In the genomic region with DNA sequence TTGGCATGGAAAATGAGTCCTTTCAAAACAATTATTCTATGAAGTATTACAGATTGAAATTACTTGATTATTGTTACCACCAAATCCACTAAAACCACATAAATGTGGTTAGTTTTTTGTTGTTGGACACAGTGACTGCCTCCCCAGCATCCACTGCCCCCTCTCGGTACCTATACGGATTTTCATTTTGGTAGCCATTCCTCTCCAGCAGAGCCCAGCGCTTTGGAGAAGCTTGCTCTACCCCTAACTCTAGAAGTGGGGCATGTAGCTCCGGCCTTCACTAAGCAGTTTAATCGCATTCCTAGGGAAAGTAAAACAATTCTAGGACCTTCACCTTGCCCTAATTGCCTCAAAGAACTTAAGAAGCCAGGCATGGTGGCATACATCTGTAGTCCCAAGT, we compare ENCODE assay signal across 27 cellular contexts.
"Had no signal": no experiment of that assay in that cellular context is flagged by ENCODE, and none has a peak within 500 bp of the region (broad histone marks: within the 10 kb centered on the region; RNA-seq: fewer than 3 reads in every experiment).

No MANE protein-coding gene starts in this region.

- H3K4me3 ChIP-seq: pancreas, psoas muscle, right lobe of liver, sigmoid colon, suprapubic skin, testis, tibial artery, transverse colon, upper lobe of left lung, vagina had no signal

- H3K27ac Mint-ChIP-seq: naive thymus-derived CD4-positive, alpha-beta T cell; natural killer cell; nephron; stimulated activated memory B cell treated with anti-CD40 and anti-IgM and Interleukin-4, amounts not matched to agents 10 μg/mL and 1 μg/mL and 100 μg/mL, for 72 hours; stimulated activated naive CD8-positive, alpha-beta T cell treated with anti-CD3 and anti-CD28 coated beads, Interleukin-15, amount 100 ng/mL, for 72 hours had no signal

- ATAC-seq: naive thymus-derived CD4-positive, alpha-beta T cell; natural killer cell; pancreas; psoas muscle; right cardiac atrium; right lobe of liver; stimulated activated memory B cell treated with anti-CD40 and anti-IgM and Interleukin-4, amounts not matched to agents 10 μg/mL and 1 μg/mL and 100 μg/mL, for 72 hours; stimulated activated naive CD8-positive, alpha-beta T cell treated with anti-CD3 and anti-CD28 coated beads, Interleukin-15, amount 100 ng/mL, for 72 hours; stimulated activated naive CD8-positive, alpha-beta T cell treated with anti-CD3 and anti-CD28 coated beads, Interleukin-15, Interleukin-2, amounts not matched to agents 100 U/mL and 50 U/mL, for 24 hours had no signal

- H3K36me3 Mint-ChIP-seq: natural killer cell had no signal

- DNase-seq: naive thymus-derived CD4-positive, alpha-beta T cell; natural killer cell; nucleus accumbens; pancreas; psoas muscle; right cardiac atrium; right lobe of liver; sigmoid colon; stimulated activated CD4-positive, alpha-beta T cell treated with anti-CD3 and anti-CD28 coated beads, Interleukin-15, amount 100 ng/mL, for 24 hours; stimulated activated CD4-positive, alpha-beta T cell treated with anti-CD3 and anti-CD28 coated beads, Interleukin-4, amount 100 ng/mL, for 1 hour; stimulated activated CD4-positive, alpha-beta T cell treated with anti-CD3 and anti-CD28 coated beads, Interleukin-4, amount 100 ng/mL, for 4 hours; stimulated activated CD8-positive, alpha-beta memory T cell treated with anti-CD3 and anti-CD28 coated beads, Interleukin-4, amount 100 ng/mL, for 48 hours; stimulated activated naive CD4-positive, alpha-beta T cell; stimulated activated naive CD8-positive, alpha-beta T cell treated with anti-CD3 and anti-CD28 coated beads, Interleukin-15, amount 100 ng/mL, for 72 hours; stimulated activated naive CD8-positive, alpha-beta T cell treated with anti-CD3 and anti-CD28 coated beads, Interleukin-15, Interleukin-2, amounts not matched to agents 100 U/mL and 50 U/mL, for 24 hours; substantia nigra; testis; tibial artery; transverse colon; upper lobe of left lung had no signal

- H3K27me3 ChIP-seq: neutrophil, pancreas, right lobe of liver, sigmoid colon, suprapubic skin, testis, tibial artery, transverse colon, upper lobe of left lung, vagina had no signal

- FAIRE-seq: pancreas, small intestine, urothelium cell line had no signal

- H3K4me3 Mint-ChIP-seq: naive thymus-derived CD4-positive, alpha-beta T cell; natural killer cell; nephron; stimulated activated memory B cell treated with anti-CD40 and anti-IgM and Interleukin-4, amounts not matched to agents 10 μg/mL and 1 μg/mL and 100 μg/mL, for 72 hours; stimulated activated naive CD8-positive, alpha-beta T cell treated with anti-CD3 and anti-CD28 coated beads, Interleukin-15, amount 100 ng/mL, for 72 hours had no signal

- H3K4me1 Mint-ChIP-seq: nephron; stimulated activated naive CD8-positive, alpha-beta T cell treated with anti-CD3 and anti-CD28 coated beads, Interleukin-15, amount 100 ng/mL, for 72 hours had no signal

- H3K36me3 ChIP-seq: pancreas, vagina had no signal

- H3K9me3 Mint-ChIP-seq: naive thymus-derived CD4-positive, alpha-beta T cell; natural killer cell; nephron; stimulated activated memory B cell treated with anti-CD40 and anti-IgM and Interleukin-4, amounts not matched to agents 10 μg/mL and 1 μg/mL and 100 μg/mL, for 72 hours; stimulated activated naive CD8-positive, alpha-beta T cell treated with anti-CD3 and anti-CD28 coated beads, Interleukin-15, amount 100 ng/mL, for 72 hours had no signal

- H3K9me3 ChIP-seq: neutrophil, pancreas, psoas muscle, right lobe of liver, sigmoid colon, suprapubic skin, testis, tibial artery, transverse colon, upper lobe of left lung, vagina had no signal

- H3K27ac ChIP-seq: neutrophil, pancreas, psoas muscle, right lobe of liver, sigmoid colon, suprapubic skin, testis, tibial artery, transverse colon, upper lobe of left lung, vagina had no signal

- H3K27me3 Mint-ChIP-seq: naive thymus-derived CD4-positive, alpha-beta T cell; stimulated activated memory B cell treated with anti-CD40 and anti-IgM and Interleukin-4, amounts not matched to agents 10 μg/mL and 1 μg/mL and 100 μg/mL, for 72 hours; stimulated activated naive CD8-positive, alpha-beta T cell treated with anti-CD3 and anti-CD28 coated beads, Interleukin-15, amount 100 ng/mL, for 72 hours had no signal

- H3K4me1 ChIP-seq: pancreas, psoas muscle, sigmoid colon, suprapubic skin, testis, tibial artery, transverse colon, upper lobe of left lung, vagina had no signal
